ENCODE assay signal across 8 cellular contexts in genomic region chr6:26956601-26957184, GRCh38.
DNase-seq lines count a peak whose midpoint lies in the region; ATAC-seq and TF ChIP-seq lines count a peak whose summit lies in the region.
"Not testable (repeated sequence)": the region's sequence is repeated elsewhere in the genome, so short reads cannot be mapped to it uniquely, and the experiment has no call there.

No MANE protein-coding gene starts in this region.

- not testable (repeated sequence) for H3K4me1 ChIP-seq in subcutaneous abdominal adipose tissue (ENCODE audit: control insufficient read depth in 5 of 5, insufficient read depth in 5 of 5, low read length in 5 of 5)

- peak overlapping the region; percentile 80 for H3K4me3 Mint-ChIP-seq in activated CD8-positive, alpha-beta T cell treated with anti-CD3 and anti-CD28 coated beads for 36 hours
- H3K4me3 Mint-ChIP-seq in chondrocyte (ENCODE audit: unreplicated experiment) (peak overlapping the region; percentile 87), immature natural killer cell (peak overlapping the region; percentile 78 to 87 (median 85))

- H3K9me3 ChIP-seq in subcutaneous abdominal adipose tissue (ENCODE audit: control insufficient read depth in 5 of 5, low read length in 5 of 5) = not testable (repeated sequence)

- H3K9ac ChIP-seq in subcutaneous abdominal adipose tissue (ENCODE audit: low read length in 5 of 5) = peak overlapping the region in 1 of 5 donors; percentile 35

- not testable (repeated sequence) for H3K36me3 Mint-ChIP-seq in activated CD8-positive, alpha-beta T cell treated with anti-CD3 and anti-CD28 coated beads for 36 hours (ENCODE audit: low read depth); chondrocyte (ENCODE audit: low read depth); immature natural killer cell

- peak; percentile 82 for ATAC-seq in activated CD8-positive, alpha-beta T cell treated with anti-CD3 and anti-CD28 coated beads for 36 hours

- H3K27me3 Mint-ChIP-seq in activated CD8-positive, alpha-beta T cell treated with anti-CD3 and anti-CD28 coated beads for 36 hours; chondrocyte (ENCODE audit: low read depth); immature natural killer cell (ENCODE audit: low read depth in 3 of 3): not testable (repeated sequence)

- peak overlapping the region in 4 of 5 donors; percentile 56 to 70 (median 60) for H3K4me3 ChIP-seq in subcutaneous abdominal adipose tissue (ENCODE audit: low read depth in 1 of 5, low read length in 5 of 5)

- H3K27ac Mint-ChIP-seq in activated CD8-positive, alpha-beta T cell treated with anti-CD3 and anti-CD28 coated beads for 36 hours = peak overlapping the region; percentile 91
- H3K27ac Mint-ChIP-seq in chondrocyte (ENCODE audit: unreplicated experiment) (peak overlapping the region; percentile 95), immature natural killer cell (peak overlapping the region in 5 of 6 donors; percentile 51 to 93 (median 81))

- DNase-seq in EH (ENCODE audit: low read depth) (peak; percentile 59), OCI-M1 (lab: John Stamatoyannopoulos, UW) (peak; percentile 82), chondrocyte (ENCODE audit: low spot score) (peak; percentile 94), immature natural killer cell (peak; percentile 77 to 85 (median 79)), pulmonary artery endothelial cell (ENCODE audit: low read depth, low spot score) (peak; percentile 5)
- peak; percentile 88 for DNase-seq in activated CD8-positive, alpha-beta T cell treated with anti-CD3 and anti-CD28 coated beads for 36 hours

- POLR2A ChIA-PET in activated CD8-positive, alpha-beta T cell treated with anti-CD3 and anti-CD28 coated beads for 36 hours (lab: Charles Lee) = not testable (repeated sequence)

- not testable (repeated sequence) for H3K27ac ChIP-seq in subcutaneous abdominal adipose tissue (ENCODE audit: low read depth, low read length)

- intact Hi-C loops in activated CD8-positive, alpha-beta T cell treated with anti-CD3 and anti-CD28 coated beads for 36 hours (cut with micrococcal nuclease) = not testable (repeated sequence)

- CTCF ChIA-PET in activated CD8-positive, alpha-beta T cell treated with anti-CD3 and anti-CD28 coated beads for 36 hours (lab: Charles Lee) = not testable (repeated sequence)

- not testable (repeated sequence) for H3K4me1 Mint-ChIP-seq in activated CD8-positive, alpha-beta T cell treated with anti-CD3 and anti-CD28 coated beads for 36 hours (ENCODE audit: low read depth); immature natural killer cell
- peaks cover 11% of the 10 kb centered on the region for H3K4me1 Mint-ChIP-seq in chondrocyte (ENCODE audit: low read depth)

- TF ChIP-seq CTCF in LNCAP (IDR thresholded peaks at IDR 0.05) = peak; percentile 50
- TF ChIP-seq CTCF in activated CD8-positive, alpha-beta T cell treated with anti-CD3 and anti-CD28 coated beads for 36 hours (IDR thresholded peaks at IDR 0.05) = peak; percentile 67
- TF ChIP-seq CTCF in chondrocyte (IDR thresholded peaks at IDR 0.05) = peak; percentile 82

- H3K36me3 ChIP-seq in subcutaneous abdominal adipose tissue (ENCODE audit: control insufficient read depth in 5 of 5, insufficient read depth in 5 of 5, low read length in 5 of 5) = not testable (repeated sequence)

- not testable (repeated sequence) for H3K9me3 Mint-ChIP-seq in activated CD8-positive, alpha-beta T cell treated with anti-CD3 and anti-CD28 coated beads for 36 hours; chondrocyte (ENCODE audit: low read depth); immature natural killer cell

- not testable (repeated sequence) for H3K27me3 ChIP-seq in subcutaneous abdominal adipose tissue (ENCODE audit: control insufficient read depth in 5 of 5, insufficient read depth in 4 of 5, low read length in 5 of 5)

Comparison
In these comparisons a context has a peak if more than half of its experiments do, and no peak if none do; other contexts are left out.
1. DNase-seq: peak in every context shown above with its lines; median percentile 94 in chondrocyte; 88 in activated CD8-positive, alpha-beta T cell treated with anti-CD3 and anti-CD28 coated beads for 36 hours; 82 in OCI-M1; 79 in immature natural killer cell; 59 in EH; 5 in pulmonary artery endothelial cell.